1 cellular context compared by ENCODE assay signal in genomic region chr2:101026253-101026701, GRCh38.
TF ChIP-seq lines count a peak whose summit lies in the region.

No MANE protein-coding gene starts in this region.

TF ChIP-seq in HepG2, 621 proteins besides CTCF, POLR2A, EP300 and RAD21 (continued from another document):
- no peak for TF ChIP-seq ZNF318 (CRISPR knock-in tag; IDR thresholded peaks at IDR 0.05)
TF ChIP-seq in HepG2: peak in this region for 5.
